Comparison of ENCODE assay signal across 11 cellular contexts in genomic region chr2:172288603-172289002, GRCh38.
DNase-seq lines count a peak whose midpoint lies in the region; ATAC-seq, FAIRE-seq and TF ChIP-seq lines count a peak whose summit lies in the region.
"Had no signal": no experiment of that assay in that cellular context is flagged by ENCODE, and none has a peak within 500 bp of the region (broad histone marks: within the 10 kb centered on the region; RNA-seq: fewer than 3 reads in every experiment).

No MANE protein-coding gene starts in this region.

- H3K4me3 ChIP-seq in effector memory CD4-positive, alpha-beta T cell (ENCODE audit: insufficient read depth, low read depth, low read length, poor library complexity, severe bottlenecking) = no peak overlapping the region
- H3K4me3 ChIP-seq in stomach = no peak overlapping the region
- H3K4me3 ChIP-seq: BLaER1 treated with 17β-estradiol and CSF1 and Interleukin-3, amounts not matched to agents 10 nM and 100 nM; spleen had no signal

- no peaks in the 10 kb centered on the region for H3K36me3 Mint-ChIP-seq in activated CD8-positive, alpha-beta memory T cell treated with anti-CD3 and anti-CD28 coated beads, Interleukin-2, amount 10 ng/mL, durations not matched to agents 7 days and 5 days
- H3K36me3 Mint-ChIP-seq in stimulated activated memory B cell treated with anti-CD40 and anti-IgM and Interleukin-4, amounts not matched to agents 10 μg/mL and 1 μg/mL and 100 μg/mL, for 72 hours = no peaks in the 10 kb centered on the region

- TF ChIP-seq CTCF in stomach (IDR thresholded peaks at IDR 0.05) = no peak

- no peaks in the 10 kb centered on the region for H3K9me3 ChIP-seq in effector memory CD4-positive, alpha-beta T cell (ENCODE audit: control insufficient read depth, low read length)
- H3K9me3 ChIP-seq in stomach = no peaks in the 10 kb centered on the region
- H3K9me3 ChIP-seq: spleen had no signal

- intact Hi-C loops in stomach (cut with DNase I; ENCODE audit: low total_unique reads) = no loop called here

- DNase-seq in activated CD8-positive, alpha-beta memory T cell treated with anti-CD3 and anti-CD28 coated beads, Interleukin-2, amount 50 U/mL, for 1 hour (ENCODE audit: extremely low read depth) = peak; percentile 14
- DNase-seq in activated CD8-positive, alpha-beta memory T cell treated with anti-CD3 and anti-CD28 coated beads, Interleukin-2, amount 10 ng/mL, durations not matched to agents 7 days and 5 days = no peak
- DNase-seq in T-helper 1 cell (peak in 3 of 5 donors; percentile 6 to 23 (median 22)), stomach (peak; percentile 43), frontal cortex (ENCODE audit: low spot score in 2 of 2) (no peak)
- DNase-seq in effector memory CD4-positive, alpha-beta T cell = peak in 2 of 3 donors; percentile 10 to 24
- DNase-seq: mesenchymal stem cell, spleen had no signal

- no peaks in the 10 kb centered on the region for H3K36me3 ChIP-seq in effector memory CD4-positive, alpha-beta T cell (ENCODE audit: control insufficient read depth, insufficient read depth, low read length)
- no peaks in the 10 kb centered on the region for H3K36me3 ChIP-seq in stomach
- H3K36me3 ChIP-seq: BLaER1 treated with 17β-estradiol and CSF1 and Interleukin-3, amounts not matched to agents 10 nM and 100 nM; spleen had no signal

- no peak for TF ChIP-seq EP300 in stomach (IDR thresholded peaks at IDR 0.05)

- H3K4me1 ChIP-seq in effector memory CD4-positive, alpha-beta T cell (ENCODE audit: control insufficient read depth, insufficient read depth, low read length, poor library complexity, severe bottlenecking) = peaks cover 6% of the 10 kb centered on the region
- peaks cover 0 to 15% (median 11%) of the 10 kb centered on the region in 4 donors for H3K4me1 ChIP-seq in stomach

- H3K27ac Mint-ChIP-seq in activated CD8-positive, alpha-beta memory T cell treated with anti-CD3 and anti-CD28 coated beads, Interleukin-2, amount 10 ng/mL, durations not matched to agents 7 days and 5 days = no peak overlapping the region
- H3K27ac Mint-ChIP-seq in stimulated activated memory B cell treated with anti-CD40 and anti-IgM and Interleukin-4, amounts not matched to agents 10 μg/mL and 1 μg/mL and 100 μg/mL, for 72 hours = no peak overlapping the region

- H3K27ac ChIP-seq in effector memory CD4-positive, alpha-beta T cell (ENCODE audit: insufficient read depth, low read length, poor library complexity, severe bottlenecking) = no peak overlapping the region
- no peak overlapping the region for H3K27ac ChIP-seq in stomach
- H3K27ac ChIP-seq: BLaER1 treated with 17β-estradiol and CSF1 and Interleukin-3, amounts not matched to agents 10 nM and 100 nM had no signal

- no peak for ATAC-seq in activated CD8-positive, alpha-beta memory T cell treated with anti-CD3 and anti-CD28 coated beads, Interleukin-2, amount 10 ng/mL, durations not matched to agents 7 days and 5 days
- no peak for ATAC-seq in GM19452 (IDR thresholded peaks at IDR 0.05; ENCODE audit: unreplicated experiment)
- ATAC-seq in stimulated activated memory B cell treated with anti-CD40 and anti-IgM and Interleukin-4, amounts not matched to agents 10 μg/mL and 1 μg/mL and 100 μg/mL, for 72 hours = no peak

- H3K27me3 Mint-ChIP-seq in activated CD8-positive, alpha-beta memory T cell treated with anti-CD3 and anti-CD28 coated beads, Interleukin-2, amount 10 ng/mL, durations not matched to agents 7 days and 5 days = no peaks in the 10 kb centered on the region
- peaks cover 2% of the 10 kb centered on the region for H3K27me3 Mint-ChIP-seq in stimulated activated memory B cell treated with anti-CD40 and anti-IgM and Interleukin-4, amounts not matched to agents 10 μg/mL and 1 μg/mL and 100 μg/mL, for 72 hours

- peaks cover 8% of the 10 kb centered on the region for H3K4me1 Mint-ChIP-seq in activated CD8-positive, alpha-beta memory T cell treated with anti-CD3 and anti-CD28 coated beads, Interleukin-2, amount 10 ng/mL, durations not matched to agents 7 days and 5 days
- H3K4me1 Mint-ChIP-seq in stimulated activated memory B cell treated with anti-CD40 and anti-IgM and Interleukin-4, amounts not matched to agents 10 μg/mL and 1 μg/mL and 100 μg/mL, for 72 hours = no peaks in the 10 kb centered on the region

- no peak for TF ChIP-seq POLR2A in stomach (IDR thresholded peaks at IDR 0.05)

- no peak overlapping the region for H3K4me3 Mint-ChIP-seq in activated CD8-positive, alpha-beta memory T cell treated with anti-CD3 and anti-CD28 coated beads, Interleukin-2, amount 10 ng/mL, durations not matched to agents 7 days and 5 days
- H3K4me3 Mint-ChIP-seq in stimulated activated memory B cell treated with anti-CD40 and anti-IgM and Interleukin-4, amounts not matched to agents 10 μg/mL and 1 μg/mL and 100 μg/mL, for 72 hours = no peak overlapping the region

- no peaks in the 10 kb centered on the region for H3K27me3 ChIP-seq in effector memory CD4-positive, alpha-beta T cell (replicated peaks; ENCODE audit: control insufficient read depth, insufficient read depth, low read length, poor library complexity, severe bottlenecking)
- no peaks in the 10 kb centered on the region for H3K27me3 ChIP-seq in stomach
- H3K27me3 ChIP-seq: BLaER1 treated with 17β-estradiol and CSF1 and Interleukin-3, amounts not matched to agents 10 nM and 100 nM; spleen had no signal

- WGBS in stomach, 5 donors = 11 to 55% (median 28%) methylated on average over 1 of the region's 1 CpG

- CTCF ChIA-PET in activated CD8-positive, alpha-beta memory T cell treated with anti-CD3 and anti-CD28 coated beads, Interleukin-2, amount 10 ng/mL, durations not matched to agents 7 days and 5 days (lab: Charles Lee) = interaction anchor here (0.6 kb wide), 1 partner anchor 173 kb away, joined by 3 read pairs; no protein-coding TSS in a partner anchor

- no peaks in the 10 kb centered on the region for H3K9me3 Mint-ChIP-seq in activated CD8-positive, alpha-beta memory T cell treated with anti-CD3 and anti-CD28 coated beads, Interleukin-2, amount 10 ng/mL, durations not matched to agents 7 days and 5 days (ENCODE audit: low read depth)
- H3K9me3 Mint-ChIP-seq in stimulated activated memory B cell treated with anti-CD40 and anti-IgM and Interleukin-4, amounts not matched to agents 10 μg/mL and 1 μg/mL and 100 μg/mL, for 72 hours = no peaks in the 10 kb centered on the region

- FAIRE-seq in frontal cortex (lab: Jason Lieb, UNC) = no peak

Comparison
In these comparisons a context has a peak if more than half of its experiments do, and no peak if none do; other contexts are left out.
1. DNase-seq: peak in activated CD8-positive, alpha-beta memory T cell treated with anti-CD3 and anti-CD28 coated beads, Interleukin-2, amount 50 U/mL, for 1 hour (single experiment), T-helper 1 cell (3 of 5), effector memory CD4-positive, alpha-beta T cell (2 of 3) and stomach (single experiment); none in activated CD8-positive, alpha-beta memory T cell treated with anti-CD3 and anti-CD28 coated beads, Interleukin-2, amount 10 ng/mL, durations not matched to agents 7 days and 5 days (single experiment) and frontal cortex (0 of 2).